Comparison of ENCODE assay signal across 10 cellular contexts in the genomic region with DNA sequence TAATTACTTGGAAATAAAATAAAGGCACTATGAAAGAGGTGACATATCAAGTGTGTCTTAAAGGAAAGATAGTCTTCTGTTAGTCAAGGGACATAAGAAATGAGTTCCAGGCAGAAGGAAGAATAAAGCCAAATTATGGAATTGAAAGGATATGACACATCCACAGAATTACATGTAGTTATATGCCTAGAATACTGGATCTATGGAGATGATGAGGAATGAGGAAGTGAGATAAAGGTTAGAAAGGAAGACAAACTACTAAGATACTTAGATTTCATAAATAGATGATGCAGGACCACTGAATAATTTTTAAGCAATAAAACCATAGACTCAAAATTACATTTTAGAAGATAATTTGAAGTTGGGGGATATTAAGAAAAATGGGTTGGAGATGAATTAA.
"Had no signal": no experiment of that assay in that cellular context is flagged by ENCODE, and none has a peak within 500 bp of the region (broad histone marks: within the 10 kb centered on the region; RNA-seq: fewer than 3 reads in every experiment).

No MANE protein-coding gene starts in this region.

- DNase-seq: GM23248, GOT3, H7, HFFc6, IMR-90 had no signal

- H3K9me3 ChIP-seq: HAP-1 had no signal

- ATAC-seq: HCT116, K562 had no signal

- FAIRE-seq: HTR-8/SVneo, K562 had no signal

- H3K27ac ChIP-seq: GM23248, HL-60 had no signal

- H3K36me3 ChIP-seq: HAP-1 had no signal

- H3K4me1 ChIP-seq: HAP-1 had no signal

- H3K4me3 ChIP-seq: GM23248, HAP-1, K562 had no signal
